8 cellular contexts compared by ENCODE assay signal in the genomic region with DNA sequence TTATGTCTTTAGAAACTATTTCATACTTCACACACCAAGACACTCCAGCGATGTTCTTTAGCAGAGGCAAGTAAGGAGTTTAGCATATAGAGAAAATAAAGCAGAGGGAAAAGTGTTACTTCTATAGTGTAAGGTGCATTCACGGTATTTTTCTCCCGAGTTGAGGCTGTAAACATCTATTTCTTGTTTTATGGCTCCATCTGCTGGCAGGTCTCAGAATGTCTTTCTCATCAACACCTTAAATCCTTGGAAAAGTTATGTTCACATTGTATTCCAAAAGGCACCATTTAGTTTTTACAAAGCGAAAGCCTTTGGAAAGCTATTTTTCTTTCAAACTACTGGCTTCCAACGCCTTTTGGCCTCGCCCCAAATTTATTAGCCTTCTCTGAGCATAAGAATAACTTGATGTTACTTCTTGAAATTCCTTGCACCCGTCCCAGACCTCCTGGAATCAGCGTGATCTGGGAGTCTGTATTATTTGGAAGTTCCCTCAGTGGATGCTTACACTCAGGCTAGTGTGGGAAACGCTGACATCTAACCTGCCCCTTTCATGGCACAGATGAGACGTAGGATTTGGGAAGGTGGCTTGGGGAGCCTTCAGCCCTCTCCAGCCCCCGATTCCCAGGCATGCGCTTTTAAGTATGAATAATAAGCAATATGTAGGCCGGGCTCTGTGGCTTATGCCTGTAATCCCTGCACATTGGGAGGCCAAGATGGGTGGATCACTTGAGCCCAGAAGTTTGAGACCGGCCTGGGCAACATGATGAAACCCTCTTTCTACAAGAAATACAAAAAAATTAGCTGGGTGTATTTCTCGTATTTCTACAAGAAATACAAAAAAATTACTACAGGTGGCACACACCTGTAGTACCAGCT. TPM values are rescaled to one million over a fixed set of nuclear protein-coding genes. Genes with fewer than 3 reads are reported as not detected.
DNase-seq lines count a peak whose midpoint lies in the region; ATAC-seq, FAIRE-seq and TF ChIP-seq lines count a peak whose summit lies in the region.

No MANE protein-coding gene starts in this region.

- TF ChIP-seq POLR2A in gastroesophageal sphincter (IDR thresholded peaks at IDR 0.05) (no peak), gastrocnemius medialis (IDR thresholded peaks at IDR 0.05) (no peak)

- H3K9me3 ChIP-seq in AG04450 (ENCODE audit: control insufficient read depth, insufficient read depth, low read length) (peaks cover 60% of the 10 kb centered on the region), gastroesophageal sphincter (no peaks in the 10 kb centered on the region), gastrocnemius medialis (no peaks in the 10 kb centered on the region)

- H3K36me3 ChIP-seq in gastroesophageal sphincter = no peaks in the 10 kb centered on the region
- H3K36me3 ChIP-seq in gastrocnemius medialis = no peaks in the 10 kb centered on the region

- H3K27ac ChIP-seq in AG04450 (ENCODE audit: low read depth, low read length) (no peak overlapping the region), gastroesophageal sphincter (no peak overlapping the region), gastrocnemius medialis (no peak overlapping the region)

- peaks cover 0 to 11% (median 0%) of the 10 kb centered on the region in 3 donors for H3K4me1 ChIP-seq in gastroesophageal sphincter
- no peaks in the 10 kb centered on the region for H3K4me1 ChIP-seq in gastrocnemius medialis

- H3K27me3 ChIP-seq in AG04450 (ENCODE audit: control insufficient read depth, insufficient read depth, low read length) (no peaks in the 10 kb centered on the region), gastroesophageal sphincter (peaks cover 78% of the 10 kb centered on the region), gastrocnemius medialis (peaks cover 8 to 15% (median 9%) of the 10 kb centered on the region in 3 donors)

- no peak for TF ChIP-seq EP300 in gastroesophageal sphincter (IDR thresholded peaks at IDR 0.05)

- FAIRE-seq in TTC549 (lab: Jason Lieb, UNC) = peak; percentile 60

- intact Hi-C loops in gastrocnemius medialis (cut with DNase I; ENCODE audit: low total_unique reads) = loop anchor here (2.0 kb wide), 1 partner anchor 289 kb away; no protein-coding TSS in a partner anchor

- no peak overlapping the region for H3K4me3 ChIP-seq in AG04450 (ENCODE audit: low read depth, low read length)
- no peak overlapping the region for H3K4me3 ChIP-seq in gastroesophageal sphincter
- H3K4me3 ChIP-seq in gastrocnemius medialis = no peak overlapping the region

- WGBS in gastroesophageal sphincter (ENCODE audit: low coverage in 1 of 2), 2 donors = 34 to 41% methylated on average over 12 to 13 of the region's 15 CpGs

- POLR2A ChIA-PET in AG04450 (lab: Yijun Ruan, JAX) = no interaction called here

- ATAC-seq in gastroesophageal sphincter (no peak), gastrocnemius medialis (no peak)

- CTCF ChIA-PET in AG04450 (lab: Charles Lee) = no interaction called here

- DNase-seq in AG04450 (ENCODE audit: low read depth, low spot score) (no peak), G401 (ENCODE audit: low spot score) (peak; percentile 85), NCI-H128 (lab: John Stamatoyannopoulos, UW; ENCODE audit: unreplicated experiment) (peak; percentile 30), gastrocnemius medialis (no peak), T-helper 9 cell (no peak)
- no peak for DNase-seq in activated effector memory CD4-positive, alpha-beta T cell treated with anti-CD3 and anti-CD28 coated beads, Interleukin-2, amount 50 U/mL, for 16 hours

- TF ChIP-seq CTCF in AG04450 (IDR thresholded peaks at IDR 0.05; ENCODE audit: low read depth, low read length) (peak; percentile 48), gastroesophageal sphincter (IDR thresholded peaks at IDR 0.05) (peak; percentile 45 to 70 (median 66)), gastrocnemius medialis (IDR thresholded peaks at IDR 0.05 in 4 of 5, conservative IDR thresholded peaks at IDR 0.05 in 1 of 5) (peak; percentile 46 to 53 (median 52))

- in situ Hi-C loops in G401 (cut with HindIII; ENCODE audit: low sequenced_read_pairs) = no loop called here
- in situ Hi-C loops in gastrocnemius medialis (cut with MboI; ENCODE audit: low sequenced_read_pairs in 4 of 4) = loop anchor here in 3 of 4 donors (5.0 to 10.0 kb wide), 3 partner anchors 281 to 298 kb away; no protein-coding TSS in a partner anchor

RNA-seq across cellular contexts. Expression of a gene that starts 1.9 kb away (rescaled TPM):
- polyA plus RNA-seq in AG04450 (2011; rRNA removed) = not detected in 2 replicates
- polyA minus RNA-seq in AG04450 (2011; rRNA and poly(A)+ RNA removed) = not detected in 2 replicates
- total RNA-seq in G401 (2014; rRNA removed; shearing (Covaris generic)) = 0.74 and 2.6 TPM in 2 replicates
- total RNA-seq in gastroesophageal sphincter (not detected), gastrocnemius medialis (not detected)

Comparison
In these comparisons a context has a peak if more than half of its experiments do, and no peak if none do; other contexts are left out.
1. DNase-seq: peak in G401 (single experiment) and NCI-H128 (single experiment); none in AG04450 (single experiment), gastrocnemius medialis (0 of 2), T-helper 9 cell (single experiment) and activated effector memory CD4-positive, alpha-beta T cell treated with anti-CD3 and anti-CD28 coated beads, Interleukin-2, amount 50 U/mL, for 16 hours (single experiment).
2. Peak in every context shown above with its lines, with median percentiles within 50 percentile points of each other: CTCF ChIP-seq.